ENCODE assay signal across 12 cellular contexts in the genomic region with DNA sequence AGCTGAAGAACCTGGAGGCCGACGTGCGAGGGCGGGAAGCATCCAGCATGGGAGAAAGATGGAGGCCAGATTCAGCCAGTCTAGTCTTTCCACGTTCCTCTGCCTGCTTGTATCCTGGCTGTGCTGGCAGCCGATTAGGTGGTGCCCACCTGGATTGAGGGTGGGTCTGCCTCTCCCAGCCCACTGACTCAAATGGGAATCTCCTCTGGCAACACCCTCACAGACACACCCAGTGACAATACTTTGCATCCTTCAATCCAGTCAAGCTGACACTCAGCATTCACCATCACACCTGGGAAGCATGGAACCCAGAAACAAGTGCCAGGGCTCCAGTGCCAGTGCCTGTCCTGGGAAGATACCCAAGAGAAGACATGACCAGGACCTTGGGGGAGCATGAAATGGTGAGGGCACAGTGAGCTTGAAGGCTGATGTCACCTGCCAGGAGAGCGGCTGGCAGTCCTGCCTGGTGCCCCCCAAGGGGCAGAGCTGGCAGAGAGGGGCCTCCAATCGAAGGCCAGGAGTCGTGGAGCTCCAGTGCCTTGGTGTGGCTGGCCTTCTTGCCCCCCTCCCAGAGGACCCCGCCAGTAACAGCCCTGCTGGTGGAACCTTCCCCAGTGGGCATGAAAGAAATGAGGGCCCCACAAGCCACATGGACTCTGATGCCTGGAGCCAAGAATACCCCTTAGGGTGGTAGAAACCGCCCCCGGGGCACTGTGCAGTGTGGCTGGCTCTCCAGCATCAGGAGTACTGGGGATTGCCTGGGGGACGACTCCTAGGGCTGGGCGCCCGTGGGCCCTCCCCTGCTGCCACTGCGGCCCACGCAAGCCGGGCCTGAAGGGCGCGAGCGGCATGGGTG. TPM values are rescaled to one million over a fixed set of nuclear protein-coding genes. Genes with fewer than 3 reads are reported as not detected.
A peak's percentile ranks its signal among the peaks of the same experiment; 100 is the strongest.
DNase-seq lines count a peak whose midpoint lies in the region; ATAC-seq and TF ChIP-seq lines count a peak whose summit lies in the region.
"Had no signal": no experiment of that assay in that cellular context is flagged by ENCODE, and none has a peak within 500 bp of the region (broad histone marks: within the 10 kb centered on the region; RNA-seq: fewer than 3 reads in every experiment).

No MANE protein-coding gene starts in this region.

- peak overlapping the region in 1 of 2 experiments; percentile 62 for H3K14ac ChIP-seq in mesenchymal stem cell (ENCODE audit: low read length in 2 of 2)

- peaks cover 18% of the 10 kb centered on the region for H3K79me1 ChIP-seq in mesenchymal stem cell (replicated peaks; ENCODE audit: low read length, poor library complexity, severe bottlenecking)

- H2AK5ac ChIP-seq in mesenchymal stem cell (ENCODE audit: low read length, severe bottlenecking) = no peak overlapping the region

- in situ Hi-C loops in GM13977 (cut with MboI; ENCODE audit: low pct_unique_long_range_greater_than_20kb, low sequenced_read_pairs, unreplicated experiment) = no loop called here

- peak overlapping the region; percentile 70 for H3K4me2 ChIP-seq in mesenchymal stem cell (ENCODE audit: low read length, poor library complexity, severe bottlenecking)

- no peak overlapping the region for H3K9ac ChIP-seq in mesenchymal stem cell (ENCODE audit: low read length)

- peaks cover 5% of the 10 kb centered on the region for H3K4me1 Mint-ChIP-seq in activated naive CD4-positive, alpha-beta T cell treated with anti-CD3 and anti-CD28 coated beads, Interleukin-2, amount 10 ng/mL, durations not matched to agents 7 days and 5 days
- peaks cover 16% of the 10 kb centered on the region for H3K4me1 Mint-ChIP-seq in MCF 10A (ENCODE audit: insufficient read depth, unreplicated experiment)

- H3K4ac ChIP-seq in mesenchymal stem cell (ENCODE audit: low read depth in 1 of 2, low read length in 2 of 2) = peak overlapping the region in 1 of 2 experiments; percentile 50

- no peak overlapping the region for H4K8ac ChIP-seq in mesenchymal stem cell (ENCODE audit: low read length)

- H2AFZ ChIP-seq in mesenchymal stem cell (ENCODE audit: low read depth, low read length) = no peak overlapping the region

- H2BK12ac ChIP-seq in mesenchymal stem cell (ENCODE audit: low read length in 2 of 2) = no peak overlapping the region

- no peak overlapping the region for H3K27ac Mint-ChIP-seq in activated naive CD4-positive, alpha-beta T cell treated with anti-CD3 and anti-CD28 coated beads, Interleukin-2, amount 10 ng/mL, durations not matched to agents 7 days and 5 days
- peak overlapping the region; percentile 11 for H3K27ac Mint-ChIP-seq in MCF 10A (ENCODE audit: low read depth, unreplicated experiment)

- peak overlapping the region; percentile 30 for H4K91ac ChIP-seq in mesenchymal stem cell (ENCODE audit: low read length)

- CTCF ChIA-PET in activated naive CD4-positive, alpha-beta T cell treated with anti-CD3 and anti-CD28 coated beads, Interleukin-2, amount 10 ng/mL, durations not matched to agents 7 days and 5 days (lab: Charles Lee) = no interaction called here
- CTCF ChIA-PET in MCF 10A (lab: Yijun Ruan, JAX) = no interaction called here

- H2BK5ac ChIP-seq in mesenchymal stem cell (ENCODE audit: low read depth, low read length, poor library complexity, severe bottlenecking) = no peak overlapping the region

- intact Hi-C loops in MCF 10A (cut with micrococcal nuclease) = no loop called here
- intact Hi-C loops in tibial artery (cut with DNase I; ENCODE audit: low total_unique reads) = no loop called here

- peak overlapping the region in 1 of 2 experiments; percentile 49 for H3K23ac ChIP-seq in mesenchymal stem cell (ENCODE audit: low read length in 2 of 2)

- peaks cover 32% of the 10 kb centered on the region for H3K27me3 Mint-ChIP-seq in activated naive CD4-positive, alpha-beta T cell treated with anti-CD3 and anti-CD28 coated beads, Interleukin-2, amount 10 ng/mL, durations not matched to agents 7 days and 5 days
- H3K27me3 Mint-ChIP-seq in MCF 10A (ENCODE audit: insufficient read depth, unreplicated experiment) = no peaks in the 10 kb centered on the region

- H3K4me3 ChIP-seq in mesenchymal stem cell (ENCODE audit: insufficient read depth in 1 of 2, low read depth in 1 of 2, low read length in 2 of 2) = peak overlapping the region; percentile 15 to 58
- peak overlapping the region; percentile 35 to 54 for H3K4me3 ChIP-seq in tibial artery

- WGBS in mesenchymal stem cell = 66% methylated on average over 21 of the region's 21 CpGs

- peak overlapping the region; percentile 11 for H3K4me3 Mint-ChIP-seq in activated naive CD4-positive, alpha-beta T cell treated with anti-CD3 and anti-CD28 coated beads, Interleukin-2, amount 10 ng/mL, durations not matched to agents 7 days and 5 days
- no peak overlapping the region for H3K4me3 Mint-ChIP-seq in MCF 10A (ENCODE audit: unreplicated experiment)

- TF ChIP-seq CTCF in MCF 10A (IDR thresholded peaks at IDR 0.05; ENCODE audit: unreplicated experiment) (no peak), tibial artery (IDR thresholded peaks at IDR 0.05) (no peak), GM13977 (IDR thresholded peaks at IDR 0.05; ENCODE audit: extremely low read depth, insufficient read depth, missing control alignments) (no peak), foreskin keratinocyte (conservative IDR thresholded peaks at IDR 0.05) (no peak)

- no peak overlapping the region for H2BK15ac ChIP-seq in mesenchymal stem cell (ENCODE audit: low read depth, poor library complexity, severe bottlenecking)

- H3K27ac ChIP-seq in mesenchymal stem cell (ENCODE audit: low read length, poor library complexity, severe bottlenecking) = no peak overlapping the region
- peak overlapping the region in 1 of 2 donors; percentile 33 for H3K27ac ChIP-seq in tibial artery
- H3K27ac ChIP-seq in foreskin keratinocyte = no peak overlapping the region

- no peak overlapping the region for H2BK120ac ChIP-seq in mesenchymal stem cell (ENCODE audit: low read depth, low read length)

- no peak for DNase-seq in activated naive CD4-positive, alpha-beta T cell treated with anti-CD3 and anti-CD28 coated beads, Interleukin-2, amount 10 ng/mL, durations not matched to agents 7 days and 5 days
- no peak for DNase-seq in activated naive CD4-positive, alpha-beta T cell (lab: John Stamatoyannopoulos, UW)
- DNase-seq in MCF 10A (ENCODE audit: unreplicated experiment) (no peak), mesenchymal stem cell (no peak), tibial artery (peak in 1 of 2 donors; percentile 63), GM13977 (ENCODE audit: low spot score) (no peak), NCI-H1417 (lab: John Stamatoyannopoulos, UW) (no peak), foreskin keratinocyte (no peak)
- DNase-seq: AML-193, cortex of kidney, kidney glomerular epithelial cell, NCI-H1694 had no signal

- H3K36me3 ChIP-seq in mesenchymal stem cell (ENCODE audit: control insufficient read depth in 1 of 2, insufficient read depth in 2 of 2, low read depth in 1 of 2, low read length in 2 of 2) = peaks cover 49 to 67% of the 10 kb centered on the region in 2 experiments
- peaks cover 23 to 75% (median 33%) of the 10 kb centered on the region in 3 donors for H3K36me3 ChIP-seq in tibial artery

- H3K27me3 ChIP-seq in mesenchymal stem cell (ENCODE audit: control insufficient read depth in 1 of 2, insufficient read depth in 1 of 2, low read length in 2 of 2) (peaks cover 0 to 8% of the 10 kb centered on the region in 2 experiments), tibial artery (no peaks in the 10 kb centered on the region), foreskin keratinocyte (peaks cover 12% of the 10 kb centered on the region)

- POLR2A ChIA-PET in MCF 10A (lab: Yijun Ruan, JAX) = interaction anchor here (0.8 to 1.3 kb wide), 3 partner anchors 9 to 389 kb away, joined by 3 read pairs; no protein-coding TSS in a partner anchor

- H3K9me3 Mint-ChIP-seq in activated naive CD4-positive, alpha-beta T cell treated with anti-CD3 and anti-CD28 coated beads, Interleukin-2, amount 10 ng/mL, durations not matched to agents 7 days and 5 days = no peaks in the 10 kb centered on the region
- no peaks in the 10 kb centered on the region for H3K9me3 Mint-ChIP-seq in MCF 10A (ENCODE audit: unreplicated experiment)

- peaks cover 18% of the 10 kb centered on the region for H3K36me3 Mint-ChIP-seq in activated naive CD4-positive, alpha-beta T cell treated with anti-CD3 and anti-CD28 coated beads, Interleukin-2, amount 10 ng/mL, durations not matched to agents 7 days and 5 days
- peaks cover 41% of the 10 kb centered on the region for H3K36me3 Mint-ChIP-seq in MCF 10A (ENCODE audit: insufficient read depth, unreplicated experiment)

- peak overlapping the region; percentile 48 to 67 for H3K18ac ChIP-seq in mesenchymal stem cell (ENCODE audit: low read depth in 1 of 2, low read length in 2 of 2)

- no TSS peak for BruUV-seq in MCF 10A (replicated peaks; lab: Mats Ljungman, UMichigan)

- peaks cover 42% of the 10 kb centered on the region for H3K4me1 ChIP-seq in mesenchymal stem cell (ENCODE audit: control insufficient read depth, insufficient read depth, low read depth, low read length)
- peaks cover 0 to 22% (median 15%) of the 10 kb centered on the region in 4 donors for H3K4me1 ChIP-seq in tibial artery
- H3K4me1 ChIP-seq in foreskin keratinocyte = peaks cover 16% of the 10 kb centered on the region

- no peak for ATAC-seq in foreskin keratinocyte

- H3K9me3 ChIP-seq in mesenchymal stem cell (ENCODE audit: control insufficient read depth, low read length) = no peaks in the 10 kb centered on the region
- H3K9me3 ChIP-seq in tibial artery = no peaks in the 10 kb centered on the region

RNA-seq across cellular contexts. Expression of a gene that starts 0.6 kb away (rescaled TPM):
- total RNA-seq in MCF 10A (2022) = 0.28 TPM in 1 of 2 replicates, not detected in the other
- 0.68 TPM for polyA plus RNA-seq in mesenchymal stem cell (2013, experiment 1 of 2)
- 1.1 TPM for polyA plus RNA-seq in mesenchymal stem cell (2013, experiment 2 of 2)
- 0.21 and 0.27 TPM in 2 replicates for total RNA-seq in foreskin keratinocyte
- 0.19 and 0.32 TPM in 2 replicates for polyA plus RNA-seq in foreskin keratinocyte

RNA-seq across cellular contexts. Expression of a gene that starts 9.8 kb away (rescaled TPM):
- 26.5 and 26.8 TPM in 2 replicates for total RNA-seq in MCF 10A (2022)
- 50.1 TPM for polyA plus RNA-seq in mesenchymal stem cell (2013, experiment 1 of 2)
- 48.6 TPM for polyA plus RNA-seq in mesenchymal stem cell (2013, experiment 2 of 2)
- 56.8 and 66.6 TPM in 2 replicates for total RNA-seq in foreskin keratinocyte
- polyA plus RNA-seq in foreskin keratinocyte = 64.0 and 77.0 TPM in 2 replicates

RNA-seq across cellular contexts. Expression of a gene that starts 9.9 kb away (rescaled TPM):
- total RNA-seq in MCF 10A (2022) (144 and 151 TPM in 2 replicates), foreskin keratinocyte (160 and 168 TPM in 2 replicates)
- polyA plus RNA-seq in mesenchymal stem cell (2013, experiment 1 of 2) = 263 TPM
- 272 TPM for polyA plus RNA-seq in mesenchymal stem cell (2013, experiment 2 of 2)
- polyA plus RNA-seq in foreskin keratinocyte = 295 and 335 TPM in 2 replicates

RNA-seq across cellular contexts. Expression of a gene that starts 10.0 kb away (rescaled TPM):
- total RNA-seq in MCF 10A (2022) = 114 and 115 TPM in 2 replicates
- 44.0 TPM for polyA plus RNA-seq in mesenchymal stem cell (2013, experiment 1 of 2)
- polyA plus RNA-seq in mesenchymal stem cell (2013, experiment 2 of 2) = 42.6 TPM
- total RNA-seq in foreskin keratinocyte = 115 and 140 TPM in 2 replicates
- polyA plus RNA-seq in foreskin keratinocyte = 142 and 156 TPM in 2 replicates

RNA-seq across cellular contexts. Expression of a gene that starts 16.6 kb away (rescaled TPM):
- 36.6 and 44.8 TPM in 2 replicates for total RNA-seq in MCF 10A (2022)
- polyA plus RNA-seq in mesenchymal stem cell (2013, experiment 1 of 2) = 9.5 TPM
- polyA plus RNA-seq in mesenchymal stem cell (2013, experiment 2 of 2) = 8.5 TPM
- total RNA-seq in foreskin keratinocyte = 13.8 and 15.0 TPM in 2 replicates
- 17.8 and 19.5 TPM in 2 replicates for polyA plus RNA-seq in foreskin keratinocyte
